In the genomic region with DNA sequence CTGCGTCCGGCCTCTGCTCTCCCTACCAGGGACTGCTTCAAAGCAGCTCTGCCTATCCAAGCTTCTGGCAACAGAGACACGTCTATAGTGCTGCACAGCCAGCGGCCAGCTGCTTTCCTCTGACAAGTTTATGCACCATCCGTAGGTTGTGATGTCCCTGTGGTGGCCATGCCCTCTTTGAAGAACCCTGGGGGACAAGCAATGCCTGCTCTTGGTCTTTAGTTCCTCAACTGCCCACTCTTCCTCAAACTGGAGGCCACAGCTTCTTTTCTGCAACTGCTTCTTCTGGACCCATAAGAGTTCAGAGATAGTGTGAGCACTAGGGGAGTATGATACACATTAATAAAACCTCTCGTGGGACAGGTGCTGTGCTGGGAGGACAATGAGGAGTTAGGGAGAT, we compare ENCODE assay signal across 22 cellular contexts.
DNase-seq lines count a peak whose midpoint lies in the region; ATAC-seq and TF ChIP-seq lines count a peak whose summit lies in the region.
"Had no signal": no experiment of that assay in that cellular context is flagged by ENCODE, and none has a peak within 500 bp of the region (broad histone marks: within the 10 kb centered on the region; RNA-seq: fewer than 3 reads in every experiment).

No MANE protein-coding gene starts in this region.

- no peak for DNase-seq in activated CD4-positive, alpha-beta T cell treated with anti-CD3 and anti-CD28 coated beads, Interleukin-2, amount 10 ng/mL, durations not matched to agents 24 days and 14 days
- no peak for DNase-seq in activated CD4-positive, alpha-beta T cell treated with anti-CD3 and anti-CD28 coated beads for 1 hour
- DNase-seq in esophagus muscularis mucosa (ENCODE audit: extremely low spot score) (no peak), trophoblast cell (no peak), RWPE1 (ENCODE audit: low spot score) (no peak), NCI-H128 (lab: John Stamatoyannopoulos, UW; ENCODE audit: unreplicated experiment) (no peak)
- no peak for DNase-seq in activated T-cell treated with anti-CD3 and anti-CD28 coated beads, Interleukin-2, amount 50 U/mL, for 1 hour
- DNase-seq: BE2C; CD8-positive, alpha-beta T cell; DND-41; GM23248; KG1; NCI-H1048; NCI-H146; NCI-H2081; NCI-H510A; NCI-H774; RPMI8226 had no signal

- CTCF ChIA-PET in RWPE1 (lab: Yijun Ruan, JAX): no interaction called here

- H3K4me1 Mint-ChIP-seq in activated CD4-positive, alpha-beta T cell treated with anti-CD3 and anti-CD28 coated beads, Interleukin-2, amount 10 ng/mL, durations not matched to agents 24 days and 14 days: peaks cover 29% of the 10 kb centered on the region

- peak overlapping the region; percentile 95 for H4K91ac ChIP-seq in trophoblast cell (ENCODE audit: low read depth, low read length)

- H3K36me3 ChIP-seq in esophagus muscularis mucosa: no peaks in the 10 kb centered on the region
- peaks cover 0 to 3% of the 10 kb centered on the region in 2 experiments for H3K36me3 ChIP-seq in trophoblast cell (ENCODE audit: control insufficient read depth in 1 of 2, insufficient read depth in 2 of 2, low read length in 2 of 2)
- H3K36me3 ChIP-seq: BE2C had no signal

- intact Hi-C loops in activated CD4-positive, alpha-beta T cell treated with anti-CD3 and anti-CD28 coated beads, Interleukin-2, amount 10 ng/mL, durations not matched to agents 24 days and 14 days (cut with micrococcal nuclease): loop anchor here (2.0 kb wide), 2 partner anchors 59 to 69 kb away; no protein-coding TSS in a partner anchor
- intact Hi-C loops in esophagus muscularis mucosa (cut with DNase I): no loop called here

- H3K4ac ChIP-seq in trophoblast cell (ENCODE audit: low read depth, low read length): peak overlapping the region; percentile 93

- 74% methylated on average over 3 of the region's 6 CpGs for WGBS in esophagus muscularis mucosa
- no CpG with 5 or more reads among the region's 6 CpGs for WGBS in trophoblast cell (ENCODE audit: extremely low coverage, insufficient coverage, insufficient read length)

- H3K9ac ChIP-seq in trophoblast cell (ENCODE audit: low read length): no peak overlapping the region
- H3K9ac ChIP-seq: GM23248 had no signal

- TF ChIP-seq EP300 in esophagus muscularis mucosa (IDR thresholded peaks at IDR 0.05): no peak

- H2BK120ac ChIP-seq in trophoblast cell (ENCODE audit: insufficient read depth, low read length, poor library complexity): peak overlapping the region; percentile 98

- no peak overlapping the region for H3K4me3 Mint-ChIP-seq in activated CD4-positive, alpha-beta T cell treated with anti-CD3 and anti-CD28 coated beads, Interleukin-2, amount 10 ng/mL, durations not matched to agents 24 days and 14 days
- H3K4me3 Mint-ChIP-seq: CD8-positive, alpha-beta T cell had no signal

- H3K9me3 ChIP-seq in esophagus muscularis mucosa (no peaks in the 10 kb centered on the region), trophoblast cell (ENCODE audit: insufficient read depth, low read depth, low read length) (no peaks in the 10 kb centered on the region)
- H3K9me3 ChIP-seq: BE2C had no signal

- ATAC-seq in GM21529 (IDR thresholded peaks at IDR 0.05; ENCODE audit: unreplicated experiment): no peak
- ATAC-seq: CD8-positive, alpha-beta T cell; GM12878; HCT116 had no signal

- peak overlapping the region; percentile 92 for H2BK5ac ChIP-seq in trophoblast cell (ENCODE audit: low read depth, low read length, poor library complexity)

- H3K18ac ChIP-seq in trophoblast cell (ENCODE audit: low read length): peak overlapping the region; percentile 92

- H3K4me1 ChIP-seq in esophagus muscularis mucosa: peaks cover 26 to 59% (median 38%) of the 10 kb centered on the region in 4 donors
- peaks cover 24 to 34% of the 10 kb centered on the region in 2 experiments for H3K4me1 ChIP-seq in trophoblast cell (ENCODE audit: control insufficient read depth in 1 of 2, insufficient read depth in 2 of 2, low read length in 2 of 2)

- H2AFZ ChIP-seq in trophoblast cell (ENCODE audit: insufficient read depth, low read length, poor library complexity): no peak overlapping the region
- H2AFZ ChIP-seq: GM23248 had no signal

- peaks cover 19% of the 10 kb centered on the region for H3K36me3 Mint-ChIP-seq in activated CD4-positive, alpha-beta T cell treated with anti-CD3 and anti-CD28 coated beads, Interleukin-2, amount 10 ng/mL, durations not matched to agents 24 days and 14 days (ENCODE audit: low read depth)

- H4K8ac ChIP-seq in trophoblast cell (ENCODE audit: low read depth, low read length): peak overlapping the region; percentile 83

- H3K27me3 Mint-ChIP-seq in activated CD4-positive, alpha-beta T cell treated with anti-CD3 and anti-CD28 coated beads, Interleukin-2, amount 10 ng/mL, durations not matched to agents 24 days and 14 days: no peaks in the 10 kb centered on the region

- TF ChIP-seq POLR2A in esophagus muscularis mucosa (IDR thresholded peaks at IDR 0.05; ENCODE audit: low read depth): no peak

- no peak for TF ChIP-seq CTCF in esophagus muscularis mucosa (IDR thresholded peaks at IDR 0.05)
- no peak for TF ChIP-seq CTCF in RWPE1 (conservative IDR thresholded peaks at IDR 0.05; ENCODE audit: low read depth)

- peak overlapping the region; percentile 72 for H2BK12ac ChIP-seq in trophoblast cell (ENCODE audit: low read length)

- H3K4me3 ChIP-seq in esophagus muscularis mucosa: no peak overlapping the region
- no peak overlapping the region for H3K4me3 ChIP-seq in trophoblast cell (ENCODE audit: low read depth, low read length)
- H3K4me3 ChIP-seq: GM12878, GM23248 had no signal

- peaks cover 19% of the 10 kb centered on the region for H3K79me1 ChIP-seq in trophoblast cell (ENCODE audit: low read length)

- H3K79me2 ChIP-seq in trophoblast cell (ENCODE audit: control insufficient read depth, insufficient read depth, low read length, poor library complexity): peaks cover 11% of the 10 kb centered on the region

- peak overlapping the region; percentile 86 for H3K14ac ChIP-seq in trophoblast cell (ENCODE audit: low read length)

- H3K27ac Mint-ChIP-seq in activated CD4-positive, alpha-beta T cell treated with anti-CD3 and anti-CD28 coated beads, Interleukin-2, amount 10 ng/mL, durations not matched to agents 24 days and 14 days: peak overlapping the region; percentile 13
- H3K27ac Mint-ChIP-seq: CD8-positive, alpha-beta T cell had no signal

- H3K27me3 ChIP-seq in esophagus muscularis mucosa (no peaks in the 10 kb centered on the region), trophoblast cell (ENCODE audit: insufficient read depth, low read length) (no peaks in the 10 kb centered on the region)
- H3K27me3 ChIP-seq: BE2C had no signal

- no peak overlapping the region for H3K23ac ChIP-seq in trophoblast cell (ENCODE audit: low read length)

- peak overlapping the region; percentile 92 for H2AK5ac ChIP-seq in trophoblast cell (ENCODE audit: low read length)

- H3K4me2 ChIP-seq in trophoblast cell (ENCODE audit: low read length): no peak overlapping the region

- H3K9me3 Mint-ChIP-seq in activated CD4-positive, alpha-beta T cell treated with anti-CD3 and anti-CD28 coated beads, Interleukin-2, amount 10 ng/mL, durations not matched to agents 24 days and 14 days: no peaks in the 10 kb centered on the region
- H3K9me3 Mint-ChIP-seq: CD8-positive, alpha-beta T cell had no signal

- H3K27ac ChIP-seq in esophagus muscularis mucosa (replicated peaks in 1 of 4) (peak overlapping the region in 3 of 4 donors; percentile 2 to 40 (median 3)), trophoblast cell (ENCODE audit: low read depth, low read length) (peak overlapping the region; percentile 74), RWPE1 (no peak overlapping the region)
- H3K27ac ChIP-seq: 22Rv1, GM23248 had no signal

- POLR2A ChIA-PET in RWPE1 (lab: Yijun Ruan, JAX; ENCODE audit: low non-redundant PET): no interaction called here

- H4K12ac ChIP-seq in trophoblast cell (ENCODE audit: low read depth, low read length): peak overlapping the region; percentile 14
